Comparison of ENCODE assay signal across 10 cellular contexts in the genomic region with DNA sequence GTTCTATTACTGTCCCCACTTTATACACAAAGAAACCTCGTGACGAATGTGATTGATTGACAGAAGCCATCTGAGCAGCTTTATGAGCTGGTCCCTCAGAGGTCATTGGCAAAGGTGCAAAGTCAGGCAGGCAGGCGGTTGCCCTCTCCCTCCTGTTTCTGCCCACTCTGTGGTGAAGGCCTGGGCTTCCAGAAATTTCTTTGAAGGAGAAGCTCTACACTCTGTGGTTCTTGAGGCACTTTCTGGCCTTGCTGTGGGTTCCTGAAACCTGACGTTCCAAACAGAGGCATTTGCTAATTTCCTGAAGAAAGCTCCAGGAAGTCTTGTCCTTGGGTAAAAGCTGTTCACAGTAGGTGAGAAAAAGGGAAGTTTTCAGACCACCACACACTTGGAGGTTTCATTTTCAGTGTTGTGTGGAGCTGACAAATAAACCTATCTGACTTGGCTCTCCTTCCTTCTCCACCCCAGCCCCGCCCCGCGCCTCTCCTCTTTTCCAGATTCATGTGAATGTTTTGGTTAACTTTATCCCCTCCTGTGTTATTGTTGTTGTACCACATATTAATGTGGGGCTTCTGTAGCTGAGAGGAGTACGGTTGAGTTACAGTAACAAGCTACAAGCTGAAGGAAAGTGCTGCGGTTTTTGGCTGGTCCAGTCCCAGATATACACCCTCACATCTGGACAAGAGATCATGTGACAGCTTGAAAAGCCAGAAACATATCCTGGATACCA.
DNase-seq lines count a peak whose midpoint lies in the region; ATAC-seq and TF ChIP-seq lines count a peak whose summit lies in the region.
"Had no signal": no experiment of that assay in that cellular context is flagged by ENCODE, and none has a peak within 500 bp of the region (broad histone marks: within the 10 kb centered on the region; RNA-seq: fewer than 3 reads in every experiment).

No MANE protein-coding gene starts in this region.

- CTCF ChIA-PET in activated naive CD4-positive, alpha-beta T cell treated with anti-CD3 and anti-CD28 coated beads for 36 hours (lab: Charles Lee), result no interaction called here
- CTCF ChIA-PET in Calu3 (lab: Charles Lee), result no interaction called here

- no peaks in the 10 kb centered on the region for H3K9me3 Mint-ChIP-seq in activated naive CD4-positive, alpha-beta T cell treated with anti-CD3 and anti-CD28 coated beads for 36 hours
- H3K9me3 Mint-ChIP-seq in Calu3 (ENCODE audit: low read depth, unreplicated experiment), result no peaks in the 10 kb centered on the region

- peaks cover 29% of the 10 kb centered on the region for H3K4me1 Mint-ChIP-seq in activated naive CD4-positive, alpha-beta T cell treated with anti-CD3 and anti-CD28 coated beads for 36 hours (ENCODE audit: low read depth)
- no peaks in the 10 kb centered on the region for H3K4me1 Mint-ChIP-seq in Calu3 (ENCODE audit: low read depth, unreplicated experiment)

- no TSS peak for BruUV-seq in Calu3 (replicated peaks; lab: Mats Ljungman, UMichigan)

- TF ChIP-seq CTCF in vagina (IDR thresholded peaks at IDR 0.05) (no peak), Calu3 (IDR thresholded peaks at IDR 0.05; ENCODE audit: unreplicated experiment) (no peak)

- intact Hi-C loops in vagina (cut with DNase I), result no loop called here
- intact Hi-C loops in activated naive CD4-positive, alpha-beta T cell treated with anti-CD3 and anti-CD28 coated beads for 36 hours (cut with micrococcal nuclease), result no loop called here
- intact Hi-C loops in Calu3 (cut with micrococcal nuclease; ENCODE audit: unreplicated experiment), result no loop called here

- ATAC-seq in GM18502 (IDR thresholded peaks at IDR 0.05; ENCODE audit: poor library complexity, unreplicated experiment), result peak; percentile 70
- peak; percentile 56 for ATAC-seq in HG02642 (IDR thresholded peaks at IDR 0.05; ENCODE audit: poor library complexity, unreplicated experiment)

- H3K4me3 Mint-ChIP-seq in activated naive CD4-positive, alpha-beta T cell treated with anti-CD3 and anti-CD28 coated beads for 36 hours, result no peak overlapping the region
- H3K4me3 Mint-ChIP-seq in Calu3 (ENCODE audit: low read depth, unreplicated experiment), result no peak overlapping the region

- no peak overlapping the region for H3K4me3 ChIP-seq in vagina

- H3K27me3 Mint-ChIP-seq in activated naive CD4-positive, alpha-beta T cell treated with anti-CD3 and anti-CD28 coated beads for 36 hours (ENCODE audit: low read depth), result peaks cover 2% of the 10 kb centered on the region
- peaks cover 10% of the 10 kb centered on the region for H3K27me3 Mint-ChIP-seq in Calu3 (ENCODE audit: unreplicated experiment)

- H3K36me3 Mint-ChIP-seq in activated naive CD4-positive, alpha-beta T cell treated with anti-CD3 and anti-CD28 coated beads for 36 hours (ENCODE audit: low read depth), result no peaks in the 10 kb centered on the region
- no peaks in the 10 kb centered on the region for H3K36me3 Mint-ChIP-seq in Calu3 (ENCODE audit: insufficient read depth, unreplicated experiment)
- H3K36me3 Mint-ChIP-seq: IgD-negative memory B cell had no signal

- no peak for TF ChIP-seq POLR2A in vagina (IDR thresholded peaks at IDR 0.05)

- peaks cover 5% of the 10 kb centered on the region for H3K4me1 ChIP-seq in vagina

- no peaks in the 10 kb centered on the region for H3K36me3 ChIP-seq in vagina

- no peaks in the 10 kb centered on the region for H3K9me3 ChIP-seq in vagina

- DNase-seq in SIG-M5 treated with dmso at 0.1 percent for 504 hours (lab: John Stamatoyannopoulos, UW; ENCODE audit: unreplicated experiment) (peak; percentile 80), globus pallidus (ENCODE audit: low spot score) (peak; percentile 64), vagina (ENCODE audit: extremely low spot score in 2 of 2) (no peak), NCI-H2081 treated with DMSO at 0.1 percent for 48 hours (lab: John Stamatoyannopoulos, UW) (no peak), Calu3 (no peak)
- no peak for DNase-seq in activated naive CD4-positive, alpha-beta T cell treated with anti-CD3 and anti-CD28 coated beads for 36 hours

- H3K27ac ChIP-seq in vagina, result peak overlapping the region; percentile 55
- H3K27ac ChIP-seq: epithelial cell of prostate had no signal

- H3K27ac Mint-ChIP-seq in activated naive CD4-positive, alpha-beta T cell treated with anti-CD3 and anti-CD28 coated beads for 36 hours, result no peak overlapping the region
- no peak overlapping the region for H3K27ac Mint-ChIP-seq in Calu3 (ENCODE audit: unreplicated experiment)

- H3K27me3 ChIP-seq in vagina, result no peaks in the 10 kb centered on the region

Comparison
In these comparisons a context has a peak if more than half of its experiments do, and no peak if none do; other contexts are left out.
1. DNase-seq: peak in SIG-M5 treated with dmso at 0.1 percent for 504 hours (single experiment) and globus pallidus (single experiment); none in vagina (0 of 2), NCI-H2081 treated with DMSO at 0.1 percent for 48 hours (single experiment), activated naive CD4-positive, alpha-beta T cell treated with anti-CD3 and anti-CD28 coated beads for 36 hours (single experiment) and Calu3 (single experiment).